1 cellular context compared by ENCODE assay signal in the genomic region with DNA sequence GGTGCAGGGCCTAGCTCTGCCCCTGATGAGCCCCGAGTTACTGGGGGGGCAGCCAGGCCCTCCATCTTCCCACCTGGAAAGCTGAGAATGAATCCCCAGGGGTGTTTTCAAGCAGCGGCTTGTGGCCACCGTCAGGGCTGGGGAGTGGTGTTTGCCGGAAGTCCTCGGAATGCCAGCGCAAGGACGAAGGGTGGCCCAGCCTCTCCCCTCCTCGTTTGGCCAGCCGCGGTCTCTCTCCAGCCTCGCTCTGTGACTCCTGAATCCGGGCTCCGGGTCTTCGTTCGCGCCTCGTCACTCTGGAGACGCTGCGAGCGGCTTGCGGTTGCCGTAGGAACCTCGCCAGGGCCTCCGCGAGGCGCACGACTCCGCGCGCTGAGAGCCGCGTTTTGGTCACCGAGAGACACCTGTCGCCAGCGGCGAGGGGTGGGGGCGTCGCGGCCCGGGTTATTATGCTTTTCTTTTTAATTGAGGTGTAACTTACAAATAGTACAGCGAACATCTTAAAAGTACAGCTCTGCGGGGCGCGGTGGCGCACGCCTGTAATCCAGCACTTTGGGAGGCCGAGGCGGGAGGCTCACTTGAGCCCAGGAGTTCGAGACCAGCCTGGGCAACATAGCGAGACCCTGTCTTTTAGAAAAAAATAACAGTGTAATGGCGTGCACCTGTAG.
A peak's percentile ranks its signal among the peaks of the same experiment; 100 is the strongest.
TF ChIP-seq lines count a peak whose summit lies in the region.

No MANE protein-coding gene starts in this region.

TF ChIP-seq in neural cell, 6 proteins besides CTCF, POLR2A, EP300 and RAD21:
- peak; percentile 50 for TF ChIP-seq REST (IDR thresholded peaks at IDR 0.05; ENCODE audit: borderline replicate concordance)
- TF ChIP-seq MXI1 (conservative IDR thresholded peaks at IDR 0.05; ENCODE audit: poor library complexity, severe bottlenecking) = peak; percentile 81
- TF ChIP-seq SMC3 (conservative IDR thresholded peaks at IDR 0.05; ENCODE audit: poor library complexity) = peak; percentile 53
- TF ChIP-seq POLR2AphosphoS5 (IDR thresholded peaks at IDR 0.05) = peak; percentile 30
- no peak for TF ChIP-seq TAF1 (IDR thresholded peaks at IDR 0.05; ENCODE audit: low read depth)
- TF ChIP-seq EZH2 (IDR thresholded peaks at IDR 0.05; ENCODE audit: borderline replicate concordance, insufficient read depth, low read length, poor library complexity, severe bottlenecking) = no peak
